In the genomic region with DNA sequence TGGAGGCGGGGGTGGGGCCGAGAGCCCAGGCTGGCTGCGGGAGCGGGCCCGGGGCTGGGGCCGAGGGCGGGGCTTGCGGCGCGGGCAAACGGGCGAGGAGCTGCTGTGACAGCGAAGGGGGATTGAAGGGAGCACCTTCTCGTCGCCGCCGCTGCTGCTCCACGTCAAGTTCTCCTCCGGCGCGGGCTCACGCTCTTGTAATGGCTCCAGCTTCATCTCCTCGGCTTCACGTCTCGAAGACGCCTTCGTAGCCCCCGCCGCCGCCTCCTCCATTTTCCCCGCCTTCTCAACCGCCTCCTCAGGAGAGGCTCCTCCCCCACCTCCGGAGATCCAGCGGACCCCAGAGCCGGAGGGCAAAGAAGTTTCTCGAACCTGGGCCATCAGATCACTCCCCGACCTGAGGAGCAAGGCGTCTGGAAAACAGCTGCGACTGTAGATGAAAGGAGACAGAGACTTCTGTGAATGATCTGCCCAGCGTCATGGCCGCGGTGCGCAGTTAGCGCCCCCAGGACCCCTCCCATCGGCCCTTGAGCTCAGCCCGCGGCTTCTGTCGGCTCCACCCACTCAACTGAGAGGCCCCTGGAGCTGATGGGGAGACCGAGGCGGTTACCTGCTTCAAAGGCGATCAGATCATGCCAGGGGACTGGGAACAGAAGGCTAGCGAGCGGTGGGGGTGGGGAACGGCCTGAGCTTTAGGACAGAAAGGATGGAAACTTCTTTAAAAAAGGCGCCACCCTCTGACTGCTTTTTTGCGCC, we compare ENCODE assay signal across 8 cellular contexts. TPM values are rescaled to one million over a fixed set of nuclear protein-coding genes. Genes with fewer than 3 reads are reported as not detected.
DNase-seq lines count a peak whose midpoint lies in the region; ATAC-seq and TF ChIP-seq lines count a peak whose summit lies in the region.

No MANE protein-coding gene starts in this region.

- WGBS in thyroid gland, 2 donors, result 0 to 3% methylated on average over 5 to 11 of the region's 56 CpGs

- H3K4me3 ChIP-seq in AG09309 (ENCODE audit: control insufficient read depth, low read depth, low read length) (peak overlapping the region; percentile 56), fibroblast of villous mesenchyme (ENCODE audit: low read depth, low read length) (peak overlapping the region; percentile 66), neutrophil (ENCODE audit: low read depth in 1 of 2, low read length in 1 of 2) (peak overlapping the region; percentile 61 to 68), thyroid gland (replicated peaks in 1 of 3) (peak overlapping the region; percentile 1 to 40 (median 15))

- H3K36me3 ChIP-seq in neutrophil, result no peaks in the 10 kb centered on the region
- H3K36me3 ChIP-seq in thyroid gland, result no peaks in the 10 kb centered on the region

- TF ChIP-seq CTCF in AG09309 (IDR thresholded peaks at IDR 0.05; ENCODE audit: control insufficient read depth, insufficient read depth, low read depth, low read length, missing control alignments) (no peak), fibroblast of villous mesenchyme (IDR thresholded peaks at IDR 0.05; ENCODE audit: insufficient read depth, low read depth, low read length) (no peak), neutrophil (IDR thresholded peaks at IDR 0.05) (no peak), thyroid gland (IDR thresholded peaks at IDR 0.05) (no peak)

- H3K9me3 ChIP-seq in neutrophil (no peaks in the 10 kb centered on the region), thyroid gland (no peaks in the 10 kb centered on the region)

- peak in 1 of 2 donors; percentile 36 for TF ChIP-seq POLR2A in thyroid gland (IDR thresholded peaks at IDR 0.05)

- H3K4me1 ChIP-seq in neutrophil (ENCODE audit: control insufficient read depth in 1 of 2, insufficient read depth in 1 of 2, low read depth in 1 of 2, low read length in 1 of 2) (peaks cover 6% of the 10 kb centered on the region in 2 experiments), thyroid gland (no peaks in the 10 kb centered on the region)

- peak; percentile 65 for ATAC-seq in GM19025 (IDR thresholded peaks at IDR 0.05; ENCODE audit: low read depth, unreplicated experiment)
- peak; percentile 48 for ATAC-seq in HG03342 (IDR thresholded peaks at IDR 0.05; ENCODE audit: unreplicated experiment)

- H3K27ac ChIP-seq in neutrophil (no peak overlapping the region), thyroid gland (peak overlapping the region; percentile 77 to 98 (median 90))

- H3K27me3 ChIP-seq in neutrophil (no peaks in the 10 kb centered on the region), thyroid gland (no peaks in the 10 kb centered on the region)

- intact Hi-C loops in thyroid gland (cut with DNase I), result no loop called here

- DNase-seq in AG09309 (ENCODE audit: low read depth) (no peak), OCI-M2 (lab: John Stamatoyannopoulos, UW; ENCODE audit: unreplicated experiment) (peak; percentile 5), fibroblast of villous mesenchyme (ENCODE audit: low read depth) (peak; percentile 39), thyroid gland (peak; percentile 66 to 69)
- peak; percentile 31 for DNase-seq in activated T-helper 9 cell treated with anti-CD3 and anti-CD28 coated beads, Interleukin-2, amount 50 U/mL, for 16 hours (ENCODE audit: low read depth)

RNA-seq across cellular contexts. Expression of a gene that starts 0.9 kb away (rescaled TPM):
- total RNA-seq in fibroblast of villous mesenchyme (2.6 and 3.5 TPM in 2 replicates), thyroid gland (10 to 100 TPM in 1 of 4 donors, 1 to 10 TPM in 3; 5.5 to 12.7 (median 8.5) TPM)

RNA-seq across cellular contexts. Expression of a gene that starts 36.8 kb away (rescaled TPM):
- total RNA-seq in fibroblast of villous mesenchyme, result 37.6 and 37.7 TPM in 2 replicates
- 10 to 100 TPM; 34.5 to 74.0 (median 54.4) TPM for total RNA-seq in thyroid gland

Comparison
In these comparisons a context has a peak if more than half of its experiments do, and no peak if none do; other contexts are left out.
1. H3K4me3 ChIP-seq: peak in every context shown above with its lines; median percentile 66 in fibroblast of villous mesenchyme; 64 in neutrophil; 56 in AG09309; 15 in thyroid gland.